Comparison of ENCODE assay signal across 1 cellular context in genomic region chr5:142683885-142684505, GRCh38.
TF ChIP-seq lines count a peak whose summit lies in the region.

No MANE protein-coding gene starts in this region.

TF ChIP-seq in endothelial cell of umbilical vein, 7 proteins besides CTCF, POLR2A, EP300 and RAD21:
- TF ChIP-seq MYC (IDR thresholded peaks at IDR 0.05; ENCODE audit: low read depth, low read length) (no peak), MAX (IDR thresholded peaks at IDR 0.05; ENCODE audit: insufficient read depth, insufficient read length) (no peak), GATA2 (IDR thresholded peaks at IDR 0.05; ENCODE audit: insufficient read depth, insufficient read length, low read depth, low read length) (no peak), JUN (IDR thresholded peaks at IDR 0.05; ENCODE audit: borderline replicate concordance, insufficient read depth, insufficient read length, low read depth) (no peak), POLR2AphosphoS5 (IDR thresholded peaks at IDR 0.05; ENCODE audit: insufficient read depth, low read depth, low read length) (no peak)
